ENCODE assay signal across 10 cellular contexts in genomic region chr22:39889924-39890323, GRCh38. TPM values are rescaled to one million over a fixed set of nuclear protein-coding genes. Genes with fewer than 3 reads are reported as not detected.
"Had no signal": no experiment of that assay in that cellular context is flagged by ENCODE, and none has a peak within 500 bp of the region (broad histone marks: within the 10 kb centered on the region; RNA-seq: fewer than 3 reads in every experiment).

No MANE protein-coding gene starts in this region.

RNA-seq across cellular contexts. Expression of gene ENTHD1, which starts 3.6 kb away (rescaled TPM):
- total RNA-seq: OCI-LY7, PC-3, PC-9, Peyer's patch, Right ventricle myocardium inferior, Right ventricle myocardium superior, RPMI7951, SJCRH30, SJSA1 had no signal
- polyA plus RNA-seq: SK-N-SH had no signal

RNA-seq across cellular contexts. Expression of gene GRAP2, which starts 11.0 kb away (rescaled TPM):
- total RNA-seq: OCI-LY7, PC-3, PC-9, SJCRH30 had no signal
